Comparison of ENCODE assay signal across 7 cellular contexts in the genomic region with DNA sequence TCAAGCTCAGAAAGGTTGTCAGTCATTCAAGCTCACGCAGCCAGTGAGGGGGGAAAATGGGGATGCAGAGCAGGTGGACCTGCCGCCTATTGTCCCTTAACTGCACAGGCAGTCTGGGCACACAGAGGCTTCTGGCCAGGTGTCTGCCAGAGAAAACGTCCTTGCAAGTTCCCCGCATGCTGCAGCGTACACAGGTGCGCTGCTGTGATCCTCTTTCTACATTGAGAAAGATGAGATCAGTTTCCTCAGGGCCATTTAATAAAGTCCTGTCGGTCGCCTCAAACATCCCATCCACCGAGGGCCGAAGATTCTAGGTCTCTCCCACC. TPM values are rescaled to one million over a fixed set of nuclear protein-coding genes. Genes with fewer than 3 reads are reported as not detected.
A peak's percentile ranks its signal among the peaks of the same experiment; 100 is the strongest.
DNase-seq lines count a peak whose midpoint lies in the region; ATAC-seq and TF ChIP-seq lines count a peak whose summit lies in the region.

No MANE protein-coding gene starts in this region.

- H3K27me3 Mint-ChIP-seq in stimulated activated naive B cell treated with anti-CD40 and anti-IgM and Interleukin-4, amounts not matched to agents 10 μg/mL and 1 μg/mL and 100 μg/mL, for 72 hours, result no peaks in the 10 kb centered on the region

- H3K36me3 Mint-ChIP-seq in stimulated activated naive B cell treated with anti-CD40 and anti-IgM and Interleukin-4, amounts not matched to agents 10 μg/mL and 1 μg/mL and 100 μg/mL, for 72 hours, result peaks cover 8 to 17% of the 10 kb centered on the region in 2 donors

- H3K9me3 Mint-ChIP-seq in stimulated activated naive B cell treated with anti-CD40 and anti-IgM and Interleukin-4, amounts not matched to agents 10 μg/mL and 1 μg/mL and 100 μg/mL, for 72 hours, result no peaks in the 10 kb centered on the region

- no peaks in the 10 kb centered on the region for H3K9me3 ChIP-seq in right cardiac atrium (ENCODE audit: control insufficient read depth, low read length)

- 4% methylated on average over 10 of the region's 10 CpGs for WGBS in right cardiac atrium

- H3K27ac Mint-ChIP-seq in stimulated activated naive B cell treated with anti-CD40 and anti-IgM and Interleukin-4, amounts not matched to agents 10 μg/mL and 1 μg/mL and 100 μg/mL, for 72 hours, result peak overlapping the region; percentile 93

- peaks cover 23 to 52% of the 10 kb centered on the region in 2 donors for H3K4me1 Mint-ChIP-seq in stimulated activated naive B cell treated with anti-CD40 and anti-IgM and Interleukin-4, amounts not matched to agents 10 μg/mL and 1 μg/mL and 100 μg/mL, for 72 hours

- H3K4me1 ChIP-seq in right cardiac atrium (ENCODE audit: control insufficient read depth, insufficient read depth, low read length), result peaks cover 7% of the 10 kb centered on the region

- DNase-seq in HFF-Myc (ENCODE audit: extremely low read depth, low read depth) (no peak), right cardiac atrium (peak in 2 of 3 donors; percentile 60 to 64), SHP77 treated with DMSO at 0.1 percent for 48 hours (lab: John Stamatoyannopoulos, UW) (no peak), C1 segment of cervical spinal cord (lab: John Stamatoyannopoulos, UW) (no peak), NCI-H2171 treated with DMSO at 0.1 percent for 48 hours (lab: John Stamatoyannopoulos, UW) (no peak)
- DNase-seq in stimulated activated naive B cell treated with anti-CD40 and anti-IgM and Interleukin-4, amounts not matched to agents 10 μg/mL and 1 μg/mL and 100 μg/mL, for 72 hours, result peak; percentile 6

- peak overlapping the region; percentile 94 for H3K4me3 ChIP-seq in HFF-Myc (replicated peaks; ENCODE audit: low read depth, low read length)
- H3K4me3 ChIP-seq in right cardiac atrium (ENCODE audit: low read length), result peak overlapping the region; percentile 88

- no peak for ATAC-seq in right cardiac atrium
- peak in 1 of 2 donors; percentile 24 for ATAC-seq in stimulated activated naive B cell treated with anti-CD40 and anti-IgM and Interleukin-4, amounts not matched to agents 10 μg/mL and 1 μg/mL and 100 μg/mL, for 72 hours (replicated peaks)

- intact Hi-C loops in right cardiac atrium (cut with DNase I), result loop anchor here in 3 of 4 donors (5.0 kb wide), 2 partner anchors 197 to 347 kb away; partner anchors contain the start of gene PPARG (in 1 of the 3)

- H3K4me3 Mint-ChIP-seq in stimulated activated naive B cell treated with anti-CD40 and anti-IgM and Interleukin-4, amounts not matched to agents 10 μg/mL and 1 μg/mL and 100 μg/mL, for 72 hours, result peak overlapping the region; percentile 96

- no peaks in the 10 kb centered on the region for H3K27me3 ChIP-seq in right cardiac atrium (ENCODE audit: control insufficient read depth, insufficient read depth)

- peak overlapping the region; percentile 91 for H3K27ac ChIP-seq in VCaP
- H3K27ac ChIP-seq in right cardiac atrium (ENCODE audit: low read length), result peak overlapping the region; percentile 69

- TF ChIP-seq CTCF in HFF-Myc (IDR thresholded peaks at IDR 0.05; ENCODE audit: low read depth, low read length, missing control alignments) (no peak), VCaP (conservative IDR thresholded peaks at IDR 0.05) (no peak)

RNA-seq across cellular contexts. Expression of gene TSEN2, which starts 0.4 kb away (rescaled TPM):
- total RNA-seq in right cardiac atrium, result 10 to 100 TPM; 13.9 to 21.4 (median 20.0) TPM
- 18.6 TPM for polyA plus RNA-seq in right cardiac atrium

Comparison
In these comparisons a context has a peak if more than half of its experiments do, and no peak if none do; other contexts are left out.
1. DNase-seq: peak in right cardiac atrium (2 of 3) and stimulated activated naive B cell treated with anti-CD40 and anti-IgM and Interleukin-4, amounts not matched to agents 10 μg/mL and 1 μg/mL and 100 μg/mL, for 72 hours (single experiment); none in HFF-Myc (single experiment), SHP77 treated with DMSO at 0.1 percent for 48 hours (single experiment), C1 segment of cervical spinal cord (0 of 14) and NCI-H2171 treated with DMSO at 0.1 percent for 48 hours (single experiment).